In the genomic region with DNA sequence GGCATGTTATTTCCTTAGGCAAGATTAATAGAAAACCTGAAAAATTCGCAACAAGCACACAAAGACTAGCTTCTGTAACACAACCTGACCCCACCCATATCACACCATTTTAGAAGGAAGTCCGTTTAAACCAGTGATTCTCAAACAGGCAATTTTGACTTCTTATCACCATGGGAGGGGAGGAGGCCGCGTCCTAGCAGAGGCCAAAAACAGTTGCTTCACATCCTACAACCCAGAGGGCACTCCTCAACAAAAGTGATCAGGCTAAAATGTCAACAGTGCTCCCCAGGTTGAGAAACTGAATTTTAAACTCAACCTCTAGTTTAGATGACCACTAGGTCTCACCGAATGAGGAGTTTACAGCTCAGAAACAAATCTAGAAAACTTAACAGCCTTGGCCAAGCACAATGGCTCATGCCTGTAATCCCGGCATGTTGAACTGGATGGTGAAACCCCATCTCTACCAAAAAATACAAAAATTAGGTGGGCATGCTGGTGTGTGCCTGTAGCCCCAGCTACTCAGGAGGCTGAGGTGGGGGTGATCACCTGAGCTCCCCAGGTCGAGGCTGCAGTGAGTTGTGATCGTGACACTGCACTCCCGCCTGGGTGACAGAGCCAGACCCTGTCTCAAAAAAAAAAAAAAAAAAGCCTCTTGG, we compare ENCODE assay signal across 9 cellular contexts. TPM values are rescaled to one million over a fixed set of nuclear protein-coding genes. Genes with fewer than 3 reads are reported as not detected.
DNase-seq lines count a peak whose midpoint lies in the region; ATAC-seq, FAIRE-seq and TF ChIP-seq lines count a peak whose summit lies in the region.
"Had no signal": no experiment of that assay in that cellular context is flagged by ENCODE, and none has a peak within 500 bp of the region (broad histone marks: within the 10 kb centered on the region; RNA-seq: fewer than 3 reads in every experiment).

No MANE protein-coding gene starts in this region.

- H3K36me3 ChIP-seq in lower lobe of right lung: no peaks in the 10 kb centered on the region

- no peak for FAIRE-seq in A549 (lab: Jason Lieb, UNC)

- intact Hi-C loops in lower lobe of right lung (cut with DNase I): no loop called here

- no peak for TF ChIP-seq RAD21 in A549 (conservative IDR thresholded peaks at IDR 0.05 in 1 of 2, IDR thresholded peaks at IDR 0.05 in 1 of 2)

- H3K36me3 Mint-ChIP-seq in activated naive CD8-positive, alpha-beta T cell treated with anti-CD3 and anti-CD28 coated beads, Interleukin-2, amount 50 U/mL, for 24 hours (ENCODE audit: low read depth): peaks cover 77% of the 10 kb centered on the region

- peak overlapping the region in 1 of 2 experiments; percentile 67; a peak in 3 of 6 replicates for H3K27ac ChIP-seq in A549
- peak overlapping the region; percentile 97 for H3K27ac ChIP-seq in lower lobe of right lung

- H3K4me3 ChIP-seq in A549 (peak overlapping the region; percentile 79), lower lobe of right lung (peak overlapping the region; percentile 89)

- no peak for TF ChIP-seq POLR2A in A549 (IDR thresholded peaks at IDR 0.05; ENCODE audit: low read length)

- H3K4me2 ChIP-seq in A549: peak overlapping the region; percentile 87

- H3K4me3 Mint-ChIP-seq in activated naive CD8-positive, alpha-beta T cell treated with anti-CD3 and anti-CD28 coated beads, Interleukin-2, amount 50 U/mL, for 24 hours: peak overlapping the region; percentile 90

- no peaks in the 10 kb centered on the region for H3K27me3 ChIP-seq in lower lobe of right lung (ENCODE audit: low read depth)

- POLR2A ChIA-PET in A549 (lab: Yijun Ruan, JAX): interaction anchor here (0.7 kb wide), 2 partner anchors 283 to 561 kb away, joined by 4 to 5 read pairs; no protein-coding TSS in a partner anchor
- POLR2A ChIA-PET in HEK293T (lab: Yijun Ruan, JAX): interaction anchor here (1.3 kb wide), 1 partner anchor 33 kb away, joined by 5 read pairs; no protein-coding TSS in a partner anchor

- no peak for DNase-seq in A549 (ENCODE audit: low read depth in 1 of 2, low spot score in 1 of 2)
- no peak for DNase-seq in HEK293T (ENCODE audit: extremely low spot score)
- DNase-seq in activated naive CD8-positive, alpha-beta T cell treated with anti-CD3 and anti-CD28 coated beads, Interleukin-2, amount 50 U/mL, for 24 hours: no peak
- DNase-seq in lower lobe of right lung: no peak
- DNase-seq in islet precursor cell: no peak
- DNase-seq in hypothalamus (lab: John Stamatoyannopoulos, UW): no peak
- DNase-seq: NCI-H748 treated with DMSO at 0.1 percent for 48 hours had no signal

- H3K27me3 Mint-ChIP-seq in activated naive CD8-positive, alpha-beta T cell treated with anti-CD3 and anti-CD28 coated beads, Interleukin-2, amount 50 U/mL, for 24 hours: peaks cover 2% of the 10 kb centered on the region

- H3K27ac Mint-ChIP-seq in activated naive CD8-positive, alpha-beta T cell treated with anti-CD3 and anti-CD28 coated beads, Interleukin-2, amount 50 U/mL, for 24 hours: peak overlapping the region; percentile 99

- no peak for TF ChIP-seq EP300 in A549 (IDR thresholded peaks at IDR 0.05)

- 45% methylated on average over 9 of the region's 9 CpGs for WGBS in A549 (ENCODE audit: missing lambda C conversion rate)

- TF ChIP-seq CTCF in A549 (IDR thresholded peaks at IDR 0.05) (no peak), lower lobe of right lung (IDR thresholded peaks at IDR 0.05) (no peak)

- H3K4me1 Mint-ChIP-seq in activated naive CD8-positive, alpha-beta T cell treated with anti-CD3 and anti-CD28 coated beads, Interleukin-2, amount 50 U/mL, for 24 hours: peaks cover 69% of the 10 kb centered on the region

- CTCF ChIA-PET in A549 (lab: Yijun Ruan, JAX) (interaction anchor here (0.9 to 1.7 kb wide), 10 partner anchors 9 to 460 kb away, joined by 3 to 7 read pairs (median 4); a partner anchor contains a TSS), HEK293T (lab: Yijun Ruan, JAX) (no interaction called here)

- H3K9me3 ChIP-seq in A549 (no peaks in the 10 kb centered on the region), lower lobe of right lung (no peaks in the 10 kb centered on the region)

- no peaks in the 10 kb centered on the region for H3K9me3 Mint-ChIP-seq in activated naive CD8-positive, alpha-beta T cell treated with anti-CD3 and anti-CD28 coated beads, Interleukin-2, amount 50 U/mL, for 24 hours

- H3K4me1 ChIP-seq in A549: peaks cover 56% of the 10 kb centered on the region
- peaks cover 73% of the 10 kb centered on the region for H3K4me1 ChIP-seq in lower lobe of right lung

- ATAC-seq in A549: no peak
- ATAC-seq in activated naive CD8-positive, alpha-beta T cell treated with anti-CD3 and anti-CD28 coated beads, Interleukin-2, amount 50 U/mL, for 24 hours: no peak
- no peak for ATAC-seq in lower lobe of right lung
- no peak for ATAC-seq in GM19467 (IDR thresholded peaks at IDR 0.05; ENCODE audit: unreplicated experiment)
- ATAC-seq in HG03520 (IDR thresholded peaks at IDR 0.05; ENCODE audit: unreplicated experiment): no peak

TF ChIP-seq in A549, 52 proteins besides CTCF, POLR2A, EP300 and RAD21:
- no peak for TF ChIP-seq KDM1A (IDR thresholded peaks at IDR 0.05; ENCODE audit: low read depth)
- TF ChIP-seq NR3C1 (IDR thresholded peaks at IDR 0.05): no peak
- peak; percentile 28; the same call in 1 of the 2 replicates for TF ChIP-seq HOXA7 (CRISPR knock-in tag; IDR thresholded peaks at IDR 0.05)
- no peak for TF ChIP-seq CBX8 (IDR thresholded peaks at IDR 0.05)
- TF ChIP-seq, protein P1, sequence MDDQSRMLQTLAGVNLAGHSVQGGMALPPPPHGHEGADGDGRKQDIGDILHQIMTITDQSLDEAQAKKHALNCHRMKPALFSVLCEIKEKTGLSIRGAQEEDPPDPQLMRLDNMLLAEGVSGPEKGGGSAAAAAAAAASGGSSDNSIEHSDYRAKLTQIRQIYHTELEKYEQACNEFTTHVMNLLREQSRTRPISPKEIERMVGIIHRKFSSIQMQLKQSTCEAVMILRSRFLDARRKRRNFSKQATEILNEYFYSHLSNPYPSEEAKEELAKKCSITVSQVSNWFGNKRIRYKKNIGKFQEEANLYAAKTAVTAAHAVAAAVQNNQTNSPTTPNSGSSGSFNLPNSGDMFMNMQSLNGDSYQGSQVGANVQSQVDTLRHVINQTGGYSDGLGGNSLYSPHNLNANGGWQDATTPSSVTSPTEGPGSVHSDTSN (IDR thresholded peaks at IDR 0.05): no peak
- no peak for TF ChIP-seq CEBPB (IDR thresholded peaks at IDR 0.05)
- TF ChIP-seq ESRRA (IDR thresholded peaks at IDR 0.05; ENCODE audit: borderline replicate concordance, low read length): no peak
- no peak for TF ChIP-seq CHD4 (IDR thresholded peaks at IDR 0.05; ENCODE audit: borderline replicate concordance)
- 0 out of 2 replicates have a peak, but pooled peaks have one; percentile 3 for TF ChIP-seq TP53 (CRISPR knock-in tag; IDR thresholded peaks at IDR 0.05)
- TF ChIP-seq TFCP2L1 (CRISPR knock-in tag; IDR thresholded peaks at IDR 0.05): peak; percentile 58; the same call in 1 of the 2 replicates

TF ChIP-seq in HEK293T, 16 proteins besides CTCF, POLR2A, EP300 and RAD21:
- no peak for TF ChIP-seq CTBP1 (IDR thresholded peaks at IDR 0.05; ENCODE audit: borderline replicate concordance)
- no peak for TF ChIP-seq TARDBP (IDR thresholded peaks at IDR 0.05)
- no peak for TF ChIP-seq ARNT (IDR thresholded peaks at IDR 0.05)
- peak; percentile 64; the same call in 1 of the 2 replicates for TF ChIP-seq ZNF384 (IDR thresholded peaks at IDR 0.05)
TF ChIP-seq in HEK293T: peak in this region for 1.

RNA-seq across cellular contexts. Expression of a gene that starts 3.4 kb away (rescaled TPM):
- 275 and 342 TPM in 2 replicates for polyA plus RNA-seq in A549 (2011; rRNA removed)
- polyA plus RNA-seq in A549 (2012; cell fraction: cytosol; rRNA removed): 210 and 229 TPM in 2 replicates
- 367 and 371 TPM in 2 replicates for polyA plus RNA-seq in A549 (2012; cell fraction: nucleus; rRNA removed)
- polyA plus RNA-seq in A549 (2017; fragmentation: RNase III; extraction: RNeasy Plus Mini Kit Qiagen cat#74134 plus additional on column Dnase treatment): 225 to 250 TPM (median 240 TPM) in 3 replicates
- 132 and 152 TPM in 2 replicates for polyA minus RNA-seq in A549 (2011; rRNA and poly(A)+ RNA removed)
- total RNA-seq in lower lobe of right lung: 102 TPM

RNA-seq across cellular contexts. Expression of a gene that starts 3.6 kb away (rescaled TPM):
- 41.8 and 47.9 TPM in 2 replicates for polyA plus RNA-seq in A549 (2011; rRNA removed)
- 13.0 and 14.1 TPM in 2 replicates for polyA plus RNA-seq in A549 (2012; cell fraction: cytosol; rRNA removed)
- polyA plus RNA-seq in A549 (2012; cell fraction: nucleus; rRNA removed): 14.4 and 21.3 TPM in 2 replicates
- 46.6 to 49.7 TPM (median 46.9 TPM) in 3 replicates for polyA plus RNA-seq in A549 (2017; fragmentation: RNase III; extraction: RNeasy Plus Mini Kit Qiagen cat#74134 plus additional on column Dnase treatment)
- 26.2 and 26.5 TPM in 2 replicates for polyA minus RNA-seq in A549 (2011; rRNA and poly(A)+ RNA removed)
- 11.3 TPM for total RNA-seq in lower lobe of right lung
